Comparison of ENCODE assay signal across 8 cellular contexts in genomic region chr6:39347906-39348585, GRCh38. TPM values are rescaled to one million over a fixed set of nuclear protein-coding genes. Genes with fewer than 3 reads are reported as not detected.
DNase-seq lines count a peak whose midpoint lies in the region; ATAC-seq and TF ChIP-seq lines count a peak whose summit lies in the region.

No MANE protein-coding gene starts in this region.

- no peaks in the 10 kb centered on the region for H3K9me3 ChIP-seq in Karpas-422 (ENCODE audit: low read length)

- no peaks in the 10 kb centered on the region for H3K9me2 ChIP-seq in Karpas-422 (replicated peaks; ENCODE audit: insufficient read depth, low read length)

- no peak overlapping the region for H3K9ac ChIP-seq in Karpas-422 (ENCODE audit: low read length)

- peaks cover 4% of the 10 kb centered on the region for H3K4me1 Mint-ChIP-seq in glutamatergic neuron (ENCODE audit: low read depth, unreplicated experiment)

- intact Hi-C loops in posterior cingulate gyrus (cut with DNase I), result no loop called here

- peak; percentile 91 for TF ChIP-seq CTCF in glutamatergic neuron (IDR thresholded peaks at IDR 0.05; ENCODE audit: partially characterized antibody, unreplicated experiment)

- DNase-seq in SIG-M5 treated with dmso at 0.1 percent for 504 hours (lab: John Stamatoyannopoulos, UW; ENCODE audit: unreplicated experiment) (peak; percentile 53), SIG-M5 (lab: John Stamatoyannopoulos, UW) (no peak), Karpas-422 (peak; percentile 81), SK-MEL-5 (ENCODE audit: low read depth, low spot score) (peak; percentile 76), glutamatergic neuron (peak; percentile 83), posterior cingulate gyrus (peak; percentile 51 to 95 (median 78))
- DNase-seq in activated naive CD4-positive, alpha-beta T cell treated with Interleukin-2 at 50 U/mL for 16 hours, result peak; percentile 56

- H3K36me3 ChIP-seq in Karpas-422 (ENCODE audit: insufficient read depth, low read length), result no peaks in the 10 kb centered on the region

- H2AFZ ChIP-seq in Karpas-422 (ENCODE audit: low read length), result no peak overlapping the region

- no peaks in the 10 kb centered on the region for H4K20me1 ChIP-seq in Karpas-422 (ENCODE audit: insufficient read depth, low read depth, low read length)

- no peaks in the 10 kb centered on the region for H3K4me1 ChIP-seq in Karpas-422 (ENCODE audit: low read length)

- H3K27ac Mint-ChIP-seq in glutamatergic neuron (ENCODE audit: unreplicated experiment), result no peak overlapping the region

- H3K79me2 ChIP-seq in Karpas-422 (ENCODE audit: low read length), result no peaks in the 10 kb centered on the region

- no peak overlapping the region for H3K27ac ChIP-seq in Karpas-422 (ENCODE audit: low read length)

- no peaks in the 10 kb centered on the region for H3K36me3 Mint-ChIP-seq in glutamatergic neuron (ENCODE audit: unreplicated experiment)

- no peak for ATAC-seq in HG02970 (IDR thresholded peaks at IDR 0.05; ENCODE audit: low FRiP score, unreplicated experiment)

- H3K27me3 ChIP-seq in Karpas-422 (ENCODE audit: low read length), result no peaks in the 10 kb centered on the region

- peaks cover 2% of the 10 kb centered on the region for H3K9me3 Mint-ChIP-seq in glutamatergic neuron (ENCODE audit: unreplicated experiment)

- no peak overlapping the region for H3K4me3 ChIP-seq in Karpas-422 (ENCODE audit: low read length)

- peaks cover 4% of the 10 kb centered on the region for H3K27me3 Mint-ChIP-seq in glutamatergic neuron (ENCODE audit: unreplicated experiment)

- no peak overlapping the region for H3K4me3 Mint-ChIP-seq in glutamatergic neuron (ENCODE audit: unreplicated experiment)

- in situ Hi-C loops in SK-MEL-5 (cut with HindIII; ENCODE audit: low pct_unique_long_range_greater_than_20kb, low sequenced_read_pairs), result no loop called here

- H3K4me2 ChIP-seq in Karpas-422 (ENCODE audit: low read depth, low read length, poor library complexity, severe bottlenecking), result no peak overlapping the region

RNA-seq across cellular contexts. Expression of gene KCNK16, which starts 25.5 kb away (rescaled TPM):
- not detected in 2 replicates for total RNA-seq in Karpas-422 (2014; rRNA removed; shearing (Covaris generic); ENCODE audit: low replicate concordance)
- not detected in 2 replicates for total RNA-seq in SK-MEL-5 (2014; rRNA removed; shearing (Covaris generic))
- polyA plus RNA-seq in SK-MEL-5 (2015; cell fraction: cytosol; rRNA removed), result not detected in 2 replicates
- not detected in 2 replicates for polyA plus RNA-seq in SK-MEL-5 (2015; cell fraction: nucleus; rRNA removed)
- total RNA-seq in glutamatergic neuron (ENCODE audit: unreplicated experiment), result not detected

RNA-seq across cellular contexts. Expression of gene KCNK17, which starts 33.8 kb away (rescaled TPM):
- total RNA-seq in Karpas-422 (2014; rRNA removed; shearing (Covaris generic); ENCODE audit: low replicate concordance), result not detected in 2 replicates
- not detected in 2 replicates for total RNA-seq in SK-MEL-5 (2014; rRNA removed; shearing (Covaris generic))
- not detected in 2 replicates for polyA plus RNA-seq in SK-MEL-5 (2015; cell fraction: cytosol; rRNA removed)
- not detected in 2 replicates for polyA plus RNA-seq in SK-MEL-5 (2015; cell fraction: nucleus; rRNA removed)
- not detected for total RNA-seq in glutamatergic neuron (ENCODE audit: unreplicated experiment)
